Comparison of ENCODE assay signal across 9 cellular contexts in the genomic region with DNA sequence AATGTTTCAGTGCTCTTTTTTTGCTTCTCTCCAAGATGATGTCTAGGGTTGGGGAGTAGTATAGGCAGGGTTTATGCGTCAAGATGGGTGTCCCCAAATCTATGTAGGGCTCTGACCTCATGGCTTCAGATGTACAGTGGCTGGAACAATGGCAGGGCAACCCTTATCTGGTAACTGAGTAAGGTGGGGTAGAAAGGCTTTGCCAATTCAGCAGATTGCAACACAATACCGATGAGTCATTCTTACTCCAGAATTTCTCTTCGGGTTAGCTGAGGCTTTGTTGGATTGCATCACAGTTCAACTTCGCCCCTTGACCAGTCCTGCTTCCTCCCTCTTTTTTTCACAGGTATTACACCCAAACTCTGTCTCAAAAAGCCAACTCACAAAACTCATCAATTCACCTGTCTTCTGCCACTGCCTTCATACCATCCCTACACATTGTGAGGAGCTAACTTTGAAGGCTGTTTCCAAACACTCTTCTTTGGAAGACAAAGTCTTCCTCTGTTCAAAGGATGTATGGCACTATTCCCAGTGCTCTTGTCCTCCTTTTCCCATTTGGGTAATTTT.
DNase-seq lines count a peak whose midpoint lies in the region; ATAC-seq and TF ChIP-seq lines count a peak whose summit lies in the region.
"Had no signal": no experiment of that assay in that cellular context is flagged by ENCODE, and none has a peak within 500 bp of the region (broad histone marks: within the 10 kb centered on the region; RNA-seq: fewer than 3 reads in every experiment).

No MANE protein-coding gene starts in this region.

- intact Hi-C loops in CD14-positive monocyte (cut with micrococcal nuclease): no loop called here
- intact Hi-C loops in dendritic cell treated with granulocyte-macrophage colony-stimulating factor and Interleukin-4, amounts not matched to agents 40 ng/mL and 50 ng/mL, for 4 days (cut with micrococcal nuclease): no loop called here

- TF ChIP-seq CTCF in CD14-positive monocyte (IDR thresholded peaks at IDR 0.05): no peak

- DNase-seq in CD14-positive monocyte (ENCODE audit: low spot score) (peak; percentile 76), MG63 (peak; percentile 51), lung microvascular endothelial cell (ENCODE audit: low read depth in 2 of 2) (peak; percentile 6 to 41), NAMALWA (ENCODE audit: low spot score) (no peak), cortex of kidney (lab: John Stamatoyannopoulos, UW) (no peak), NCI-H128 (lab: John Stamatoyannopoulos, UW; ENCODE audit: unreplicated experiment) (no peak)
- DNase-seq: GDM1 had no signal

- no peaks in the 10 kb centered on the region for H3K9me3 ChIP-seq in MG63

- no peaks in the 10 kb centered on the region for H3K27me3 ChIP-seq in MG63

- H3K36me3 Mint-ChIP-seq in CD14-positive monocyte: no peaks in the 10 kb centered on the region
- H3K36me3 Mint-ChIP-seq in dendritic cell treated with granulocyte-macrophage colony-stimulating factor and Interleukin-4, amounts not matched to agents 40 ng/mL and 50 ng/mL, for 4 days (ENCODE audit: low read depth): no peaks in the 10 kb centered on the region

- no peaks in the 10 kb centered on the region for H3K36me3 ChIP-seq in MG63

- peaks cover 0 to 3% (median under 1%) of the 10 kb centered on the region in 7 donors for H3K9me3 Mint-ChIP-seq in CD14-positive monocyte
- H3K9me3 Mint-ChIP-seq in dendritic cell treated with granulocyte-macrophage colony-stimulating factor and Interleukin-4, amounts not matched to agents 40 ng/mL and 50 ng/mL, for 4 days: no peaks in the 10 kb centered on the region

- H3K4me1 Mint-ChIP-seq in CD14-positive monocyte: peaks cover 51% of the 10 kb centered on the region
- peaks cover 45% of the 10 kb centered on the region for H3K4me1 Mint-ChIP-seq in dendritic cell treated with granulocyte-macrophage colony-stimulating factor and Interleukin-4, amounts not matched to agents 40 ng/mL and 50 ng/mL, for 4 days (ENCODE audit: low read depth)

- H3K27ac Mint-ChIP-seq in CD14-positive monocyte: peak overlapping the region; percentile 65 to 95 (median 85)
- peak overlapping the region; percentile 47 for H3K27ac Mint-ChIP-seq in dendritic cell treated with granulocyte-macrophage colony-stimulating factor and Interleukin-4, amounts not matched to agents 40 ng/mL and 50 ng/mL, for 4 days

- peak overlapping the region in 1 of 2 donors; percentile 70 for H3K4me3 Mint-ChIP-seq in CD14-positive monocyte
- H3K4me3 Mint-ChIP-seq in dendritic cell treated with granulocyte-macrophage colony-stimulating factor and Interleukin-4, amounts not matched to agents 40 ng/mL and 50 ng/mL, for 4 days: no peak overlapping the region

- H3K4me3 ChIP-seq in MG63: no peak overlapping the region

- no peak for ATAC-seq in HG03457 (IDR thresholded peaks at IDR 0.05; ENCODE audit: unreplicated experiment)

- H3K27me3 Mint-ChIP-seq in CD14-positive monocyte (ENCODE audit: low read depth in 3 of 3): peaks cover 0 to 1% (median 0%) of the 10 kb centered on the region in 3 donors
- no peaks in the 10 kb centered on the region for H3K27me3 Mint-ChIP-seq in dendritic cell treated with granulocyte-macrophage colony-stimulating factor and Interleukin-4, amounts not matched to agents 40 ng/mL and 50 ng/mL, for 4 days

Comparison
In these comparisons a context has a peak if more than half of its experiments do, and no peak if none do; other contexts are left out.
1. DNase-seq: peak in CD14-positive monocyte (single experiment), MG63 (single experiment) and lung microvascular endothelial cell (2 of 2); none in NAMALWA (single experiment), cortex of kidney (single experiment) and NCI-H128 (single experiment).